In genomic region chr3:119338749-119339148, GRCh38 we compare ENCODE assay signal across 23 cellular contexts.
"Had no signal": no experiment of that assay in that cellular context is flagged by ENCODE, and none has a peak within 500 bp of the region (broad histone marks: within the 10 kb centered on the region; RNA-seq: fewer than 3 reads in every experiment).

No MANE protein-coding gene starts in this region.

- H3K27me3 Mint-ChIP-seq: memory B cell, naive B cell, type B pancreatic cell had no signal

- H3K9me3 Mint-ChIP-seq: memory B cell; stimulated activated effector memory CD8-positive, alpha-beta T cell treated with anti-CD3 and anti-CD28 coated beads, Interleukin-12 subunit alpha, Interleukin-12 subunit beta, amount 100 ng/mL, for 72 hours; type B pancreatic cell had no signal

- H3K4me1 ChIP-seq: foreskin keratinocyte, psoas muscle, right lobe of liver had no signal

- H3K36me3 Mint-ChIP-seq: stimulated activated effector memory CD8-positive, alpha-beta T cell treated with anti-CD3 and anti-CD28 coated beads, Interleukin-12 subunit alpha, Interleukin-12 subunit beta, amount 100 ng/mL, for 72 hours had no signal

- H3K27ac ChIP-seq: foreskin keratinocyte, left ventricle myocardium inferior, lower lobe of right lung, neutrophil, psoas muscle, right lobe of liver, suprapubic skin, thyroid gland had no signal

- H3K27me3 ChIP-seq: foreskin keratinocyte, neutrophil, right lobe of liver, suprapubic skin, thyroid gland had no signal

- H3K9me3 ChIP-seq: left ventricle myocardium inferior, lower lobe of right lung, neutrophil, psoas muscle, right lobe of liver, suprapubic skin, thyroid gland had no signal

- H3K4me3 ChIP-seq: left ventricle myocardium inferior, lower lobe of right lung, psoas muscle, right lobe of liver, suprapubic skin, thyroid gland had no signal

- H3K27ac Mint-ChIP-seq: memory B cell; naive B cell; nephron; stimulated activated effector memory CD8-positive, alpha-beta T cell treated with anti-CD3 and anti-CD28 coated beads, Interleukin-12 subunit alpha, Interleukin-12 subunit beta, amount 100 ng/mL, for 72 hours; type B pancreatic cell had no signal

- DNase-seq: cortex of kidney; effector memory CD4-positive, alpha-beta T cell; foreskin keratinocyte; kidney; left cardiac atrium; left ventricle myocardium inferior; lower lobe of right lung; midbrain; naive B cell; psoas muscle; retina; right lobe of liver; stimulated activated CD4-positive, alpha-beta T cell treated with anti-CD3 and anti-CD28 coated beads, Interleukin-4, amount 100 ng/mL, for 1 hour; stimulated activated CD8-positive, alpha-beta memory T cell treated with anti-CD3 and anti-CD28 coated beads, Interleukin-4, amount 100 ng/mL, for 48 hours; stimulated activated naive CD8-positive, alpha-beta T cell treated with anti-CD3 and anti-CD28 coated beads, Interleukin-15, Interleukin-2, amounts not matched to agents 100 U/mL and 50 U/mL, for 24 hours; thyroid gland had no signal

- H3K4me3 Mint-ChIP-seq: memory B cell; naive B cell; nephron; stimulated activated effector memory CD8-positive, alpha-beta T cell treated with anti-CD3 and anti-CD28 coated beads, Interleukin-12 subunit alpha, Interleukin-12 subunit beta, amount 100 ng/mL, for 72 hours; type B pancreatic cell had no signal

- ATAC-seq: esophagus mucosa; foreskin keratinocyte; left cardiac atrium; lower lobe of right lung; psoas muscle; right lobe of liver; stimulated activated effector memory CD8-positive, alpha-beta T cell treated with anti-CD3 and anti-CD28 coated beads, Interleukin-12 subunit alpha, Interleukin-12 subunit beta, amount 100 ng/mL, for 72 hours; stimulated activated naive CD8-positive, alpha-beta T cell treated with anti-CD3 and anti-CD28 coated beads, Interleukin-15, Interleukin-2, amounts not matched to agents 100 U/mL and 50 U/mL, for 24 hours had no signal

- H3K36me3 ChIP-seq: lower lobe of right lung, neutrophil, right lobe of liver, suprapubic skin, thyroid gland had no signal
